Comparison of ENCODE assay signal across 8 cellular contexts in genomic region chr12:55830601-55831406, GRCh38. TPM values are rescaled to one million over a fixed set of nuclear protein-coding genes. Genes with fewer than 3 reads are reported as not detected.
A peak's percentile ranks its signal among the peaks of the same experiment; 100 is the strongest.
DNase-seq lines count a peak whose midpoint lies in the region; ATAC-seq and TF ChIP-seq lines count a peak whose summit lies in the region.

No MANE protein-coding gene starts in this region.

- intact Hi-C loops in cardiac septum (cut with DNase I), result loop anchor here (1.0 kb wide), 1 partner anchor 14 kb away; the partner anchor contains the start of gene SARNP
- intact Hi-C loops in ovary (cut with DNase I), result loop anchor here in 1 of 4 donors (5.0 kb wide), 1 partner anchor 96 kb away; the partner anchor contains the start of gene PYM1
- intact Hi-C loops in vagina (cut with DNase I), result no loop called here

- WGBS in adipose tissue, 3 donors, result 3 to 7% (median 4%) methylated on average over 18 to 23 of the region's 23 CpGs
- 1% methylated on average over 23 of the region's 23 CpGs for WGBS in ovary, 3 donors

- H3K4me3 ChIP-seq in HEK293 (ENCODE audit: low read depth, low read length) (peak overlapping the region; percentile 83), RWPE2 (ENCODE audit: severe bottlenecking) (peak overlapping the region; percentile 56), ovary (peak overlapping the region; percentile 72), vagina (peak overlapping the region; percentile 79 to 87)

- TF ChIP-seq CTCF in AG09319 (IDR thresholded peaks at IDR 0.05; ENCODE audit: low read depth, low read length) (no peak), HEK293 (tag by site-specific recombination; IDR thresholded peaks at IDR 0.05) (no peak), RWPE2 (IDR thresholded peaks at IDR 0.05; ENCODE audit: poor library complexity, severe bottlenecking) (no peak), ovary (IDR thresholded peaks at IDR 0.05) (peak in 2 of 3 donors; percentile 25 to 31), vagina (IDR thresholded peaks at IDR 0.05) (no peak)

- no peaks in the 10 kb centered on the region for H3K9me3 ChIP-seq in HEK293 (ENCODE audit: control insufficient read depth, insufficient read depth, low read depth, low read length)
- H3K9me3 ChIP-seq in RWPE2 (ENCODE audit: severe bottlenecking), result no peaks in the 10 kb centered on the region
- H3K9me3 ChIP-seq in ovary, result no peaks in the 10 kb centered on the region
- H3K9me3 ChIP-seq in vagina, result no peaks in the 10 kb centered on the region

- peaks cover 0 to 16% of the 10 kb centered on the region in 2 experiments; a peak in 2 of 3 replicates for H3K36me3 ChIP-seq in HEK293 (ENCODE audit: control insufficient read depth in 2 of 2, insufficient read depth in 1 of 2, low read length in 2 of 2)
- peaks cover 13% of the 10 kb centered on the region for H3K36me3 ChIP-seq in RWPE2 (ENCODE audit: low read depth)
- no peaks in the 10 kb centered on the region for H3K36me3 ChIP-seq in ovary
- no peaks in the 10 kb centered on the region for H3K36me3 ChIP-seq in vagina

- no peak for TF ChIP-seq EP300 in ovary (IDR thresholded peaks at IDR 0.05)

- CTCF ChIA-PET in HEK293 (lab: Yijun Ruan, JAX), result interaction anchor here (0.5 to 2.8 kb wide), 13 partner anchors 11 to 252 kb away, joined by 3 to 18 read pairs (median 3); partner anchors contain the start of genes ORMDL2 and SARNP

- peak; percentile 90 for TF ChIP-seq POLR2A in ovary (IDR thresholded peaks at IDR 0.05)
- TF ChIP-seq POLR2A in vagina (IDR thresholded peaks at IDR 0.05), result peak in 1 of 2 donors; percentile 83

- H3K4me1 ChIP-seq in HEK293 (ENCODE audit: control insufficient read depth, insufficient read depth, low read length), result peaks cover 12% of the 10 kb centered on the region
- H3K4me1 ChIP-seq in RWPE2 (ENCODE audit: insufficient read depth, poor library complexity, severe bottlenecking), result peaks cover 4% of the 10 kb centered on the region
- peaks cover 13% of the 10 kb centered on the region for H3K4me1 ChIP-seq in ovary (ENCODE audit: insufficient read depth)
- H3K4me1 ChIP-seq in vagina, result peaks cover 66% of the 10 kb centered on the region

- DNase-seq in AG09319 (ENCODE audit: extremely low read depth, low read depth), result peak; percentile 29
- no peak for DNase-seq in RWPE2 (ENCODE audit: low spot score)
- peak; percentile 87 for DNase-seq in cardiac septum (ENCODE audit: low spot score)
- peak; percentile 83 to 92 (median 92) for DNase-seq in ovary
- DNase-seq in vagina (ENCODE audit: extremely low spot score in 2 of 2), result peak in 1 of 2 donors; percentile 93

- ATAC-seq in RWPE2 (ENCODE audit: low read depth), result no peak
- no peak for ATAC-seq in GM19035 (IDR thresholded peaks at IDR 0.05; ENCODE audit: unreplicated experiment)

- POLR2A ChIA-PET in HEK293 (lab: Yijun Ruan, JAX), result interaction anchor here (0.9 to 3.2 kb wide), 13 partner anchors 8 to 176 kb away, joined by 3 to 170 read pairs (median 9); partner anchors contain the start of genes MMP19, ORMDL2, PYM1 and RAB5B

- H3K27me3 ChIP-seq in RWPE2 (ENCODE audit: insufficient read depth, poor library complexity, severe bottlenecking), result no peaks in the 10 kb centered on the region
- H3K27me3 ChIP-seq in ovary, result no peaks in the 10 kb centered on the region
- H3K27me3 ChIP-seq in vagina, result no peaks in the 10 kb centered on the region

- H3K27ac ChIP-seq in HEK293 (ENCODE audit: extremely low read depth, low read depth, low read length) (peak overlapping the region; percentile 77; the same call in 1 of the 2 replicates), RWPE2 (ENCODE audit: poor library complexity, severe bottlenecking) (peak overlapping the region; percentile 75), adipose tissue (ENCODE audit: low read depth, low read length) (peak overlapping the region; percentile 56), ovary (peak overlapping the region; percentile 86 to 89), vagina (peak overlapping the region; percentile 91)

TF ChIP-seq in HEK293, 187 proteins besides CTCF, POLR2A, EP300 and RAD21 (continues in another document):
- TF ChIP-seq EGR2 (tag by site-specific recombination; IDR thresholded peaks at IDR 0.05; ENCODE audit: low read depth), result no peak
- TF ChIP-seq ZNF302 (tag by site-specific recombination; IDR thresholded peaks at IDR 0.05; ENCODE audit: low read depth), result no peak
- TF ChIP-seq ZNF394 (tag by site-specific recombination; IDR thresholded peaks at IDR 0.05; ENCODE audit: borderline replicate concordance), result peak; percentile 31; the same call in 1 of the 2 replicates
- peak; percentile 78 for TF ChIP-seq ZNF76 (tag by site-specific recombination; IDR thresholded peaks at IDR 0.05; ENCODE audit: borderline replicate concordance, low read depth)
- TF ChIP-seq OSR2 (tag by site-specific recombination; IDR thresholded peaks at IDR 0.05), result no peak
- no peak for TF ChIP-seq REST (tag by site-specific recombination; IDR thresholded peaks at IDR 0.05)
- no peak for TF ChIP-seq ZNF624 (tag by site-specific recombination; IDR thresholded peaks at IDR 0.05)
- TF ChIP-seq ZNF658 (tag by site-specific recombination; IDR thresholded peaks at IDR 0.05), result no peak
- TF ChIP-seq ZNF121 (tag by site-specific recombination; IDR thresholded peaks at IDR 0.05), result no peak
- TF ChIP-seq ZNF544 (tag by site-specific recombination; IDR thresholded peaks at IDR 0.05), result no peak
- peak; percentile 33; the same call in 1 of the 2 replicates for TF ChIP-seq ZBTB20 (tag by site-specific recombination; IDR thresholded peaks at IDR 0.05)
- 0 out of 2 replicates have a peak, but pooled peaks have one; percentile 15 for TF ChIP-seq TSHZ1 (tag by site-specific recombination; IDR thresholded peaks at IDR 0.05; ENCODE audit: borderline replicate concordance)
- TF ChIP-seq KLF9 (tag by site-specific recombination; IDR thresholded peaks at IDR 0.05; ENCODE audit: low read depth), result peak; percentile 51
- no peak for TF ChIP-seq ZNF555 (tag by site-specific recombination; conservative IDR thresholded peaks at IDR 0.05)

RNA-seq across cellular contexts. Expression of gene DNAJC14, which starts 1.4 kb away (rescaled TPM):
- 10 to 100 TPM; 10.6 to 17.5 (median 15.2) TPM for polyA plus RNA-seq in adipose tissue
- total RNA-seq in cardiac septum, result 18.4 TPM
- total RNA-seq in ovary, result 10 to 100 TPM; 15.7 to 32.8 (median 23.0) TPM
- polyA plus RNA-seq in ovary, result 10 to 100 TPM; 19.3 to 26.8 TPM
- 29.2 TPM for total RNA-seq in vagina

RNA-seq across cellular contexts. Expression of gene MMP19, which starts 11.9 kb away (rescaled TPM):
- polyA plus RNA-seq in adipose tissue, result 100 to 1,000 TPM in 1 of 3 donors, 10 to 100 TPM in 1, 1 to 10 TPM in 1; 4.4 to 100 (median 39.6) TPM
- total RNA-seq in cardiac septum, result 1.6 TPM
- 10 to 100 TPM in 6 of 7 donors, 1 to 10 TPM in 1; 3.6 to 42.7 (median 23.3) TPM for total RNA-seq in ovary
- 10 to 100 TPM; 11.3 to 23.3 TPM for polyA plus RNA-seq in ovary
- 21.6 TPM for total RNA-seq in vagina

RNA-seq across cellular contexts. Expression of gene ORMDL2, which starts 13.0 kb away (rescaled TPM):
- polyA plus RNA-seq in adipose tissue, result 10 to 100 TPM; 18.8 to 63.0 (median 27.2) TPM
- 23.0 TPM for total RNA-seq in cardiac septum
- 10 to 100 TPM in 6 of 7 donors, 1 to 10 TPM in 1; 8.6 to 38.9 (median 20.8) TPM for total RNA-seq in ovary
- polyA plus RNA-seq in ovary, result 10 to 100 TPM; 15.7 to 35.5 TPM
- 9.8 TPM for total RNA-seq in vagina

RNA-seq across cellular contexts. Expression of gene SARNP, which starts 13.3 kb away (rescaled TPM):
- polyA plus RNA-seq in adipose tissue (10 to 100 TPM; 40.8 to 85.6 (median 65.7) TPM), ovary (10 to 100 TPM; 71.6 to 89.3 TPM)
- total RNA-seq in cardiac septum (56.2 TPM), ovary (10 to 100 TPM; 48.0 to 60.8 (median 58.6) TPM), vagina (33.1 TPM)

Comparison
In these comparisons a context has a peak if more than half of its experiments do, and no peak if none do; other contexts are left out.
1. CTCF ChIP-seq: peak in ovary (2 of 3); none in AG09319 (single experiment), HEK293 (single experiment), RWPE2 (single experiment) and vagina (0 of 3).
2. Peak in every context shown above with its lines, with median percentiles within 50 percentile points of each other: H3K27ac ChIP-seq and H3K4me3 ChIP-seq.